In genomic region chr2:104658840-104659591, GRCh38 we compare ENCODE assay signal across 13 cellular contexts.
A peak's percentile ranks its signal among the peaks of the same experiment; 100 is the strongest.
DNase-seq lines count a peak whose midpoint lies in the region; ATAC-seq and TF ChIP-seq lines count a peak whose summit lies in the region.
"Had no signal": no experiment of that assay in that cellular context is flagged by ENCODE, and none has a peak within 500 bp of the region (broad histone marks: within the 10 kb centered on the region; RNA-seq: fewer than 3 reads in every experiment).

No MANE protein-coding gene starts in this region.

- TF ChIP-seq CTCF in cardiac muscle cell (IDR thresholded peaks at IDR 0.05; ENCODE audit: low read depth, low read length) (no peak), esophagus squamous epithelium (IDR thresholded peaks at IDR 0.05) (no peak)

- no peak overlapping the region for H2BK5ac ChIP-seq in mesendoderm (ENCODE audit: low read length)

- ATAC-seq in activated naive CD8-positive, alpha-beta T cell treated with anti-CD3 and anti-CD28 coated beads, Interleukin-2, amount 10 ng/mL, durations not matched to agents 7 days and 5 days (ENCODE audit: low read depth): no peak
- ATAC-seq in HG03378 (IDR thresholded peaks at IDR 0.05; ENCODE audit: unreplicated experiment): no peak
- ATAC-seq: SK-N-SH treated with all-trans-retinoic acid at 6 μM for 48 hours had no signal

- H3K4me1 Mint-ChIP-seq in activated naive CD8-positive, alpha-beta T cell treated with anti-CD3 and anti-CD28 coated beads, Interleukin-2, amount 10 ng/mL, durations not matched to agents 7 days and 5 days: peaks cover 8% of the 10 kb centered on the region
- H3K4me1 Mint-ChIP-seq in activated naive CD8-positive, alpha-beta T cell treated with anti-CD3 and anti-CD28 coated beads for 36 hours: peaks cover 5% of the 10 kb centered on the region

- peak overlapping the region; percentile 49 for H3K4me3 Mint-ChIP-seq in activated naive CD8-positive, alpha-beta T cell treated with anti-CD3 and anti-CD28 coated beads, Interleukin-2, amount 10 ng/mL, durations not matched to agents 7 days and 5 days
- no peak overlapping the region for H3K4me3 Mint-ChIP-seq in activated naive CD8-positive, alpha-beta T cell treated with anti-CD3 and anti-CD28 coated beads for 36 hours
- H3K4me3 Mint-ChIP-seq: activated CD4-positive, alpha-beta T cell treated with anti-CD3 and anti-CD28 coated beads, Interleukin-2, amount 10 ng/mL, durations not matched to agents 24 days and 14 days; activated naive CD8-positive, alpha-beta T cell treated with anti-CD3 and anti-CD28 coated beads, Interleukin-2, amount 50 U/mL, for 24 hours had no signal

- POLR2A ChIA-PET in activated naive CD8-positive, alpha-beta T cell treated with anti-CD3 and anti-CD28 coated beads, Interleukin-2, amount 10 ng/mL, durations not matched to agents 7 days and 5 days (lab: Charles Lee): no interaction called here

- no peak for DNase-seq in activated naive CD8-positive, alpha-beta T cell treated with anti-CD3 and anti-CD28 coated beads, Interleukin-2, amount 10 ng/mL, durations not matched to agents 7 days and 5 days
- no peak for DNase-seq in activated naive CD8-positive, alpha-beta T cell treated with anti-CD3 and anti-CD28 coated beads for 36 hours
- DNase-seq in cardiac muscle cell (ENCODE audit: low read depth in 1 of 2, low spot score in 1 of 2): peak in 1 of 2 donors; percentile 19
- DNase-seq in mesendoderm: peak; percentile 61
- DNase-seq in HUDEP-2 (lab: John Stamatoyannopoulos, UW; ENCODE audit: unreplicated experiment in 76 of 76): no peak
- DNase-seq in esophagus squamous epithelium (lab: John Stamatoyannopoulos, UW): no peak
- DNase-seq: DMS79 treated with DMSO at 0.1 percent for 48 hours, stomach had no signal

- H3K36me3 ChIP-seq in cardiac muscle cell: no peaks in the 10 kb centered on the region
- H3K36me3 ChIP-seq in mesendoderm (ENCODE audit: control insufficient read depth, insufficient read depth, low read length): no peaks in the 10 kb centered on the region
- H3K36me3 ChIP-seq in thymus (ENCODE audit: control insufficient read depth, insufficient read depth): no peaks in the 10 kb centered on the region
- no peaks in the 10 kb centered on the region for H3K36me3 ChIP-seq in esophagus squamous epithelium
- H3K36me3 ChIP-seq: stomach had no signal

- peak overlapping the region; percentile 49 for H3K4me2 ChIP-seq in mesendoderm (ENCODE audit: low read length)

- H3K9ac ChIP-seq in mesendoderm (ENCODE audit: low read length): peak overlapping the region; percentile 68

- H2BK15ac ChIP-seq in mesendoderm (replicated peaks; ENCODE audit: low read depth): peak overlapping the region; percentile 76

- no peaks in the 10 kb centered on the region for H3K9me3 Mint-ChIP-seq in activated naive CD8-positive, alpha-beta T cell treated with anti-CD3 and anti-CD28 coated beads, Interleukin-2, amount 10 ng/mL, durations not matched to agents 7 days and 5 days
- H3K9me3 Mint-ChIP-seq in activated naive CD8-positive, alpha-beta T cell treated with anti-CD3 and anti-CD28 coated beads for 36 hours: no peaks in the 10 kb centered on the region
- H3K9me3 Mint-ChIP-seq: activated CD4-positive, alpha-beta T cell treated with anti-CD3 and anti-CD28 coated beads, Interleukin-2, amount 10 ng/mL, durations not matched to agents 24 days and 14 days; activated naive CD8-positive, alpha-beta T cell treated with anti-CD3 and anti-CD28 coated beads, Interleukin-2, amount 50 U/mL, for 24 hours had no signal

- intact Hi-C loops in esophagus squamous epithelium (cut with DNase I): no loop called here

- H3K4ac ChIP-seq in mesendoderm (ENCODE audit: low read depth, low read length): peak overlapping the region; percentile 39

- peaks cover 62% of the 10 kb centered on the region for H3K27me3 ChIP-seq in cardiac muscle cell
- no peaks in the 10 kb centered on the region for H3K27me3 ChIP-seq in mesendoderm (ENCODE audit: insufficient read depth, low read length, poor library complexity)
- H3K27me3 ChIP-seq in thymus (ENCODE audit: control insufficient read depth, insufficient read depth): peaks cover 4% of the 10 kb centered on the region
- peaks cover 0 to 27% (median 0%) of the 10 kb centered on the region in 4 donors for H3K27me3 ChIP-seq in esophagus squamous epithelium

- peaks cover 45% of the 10 kb centered on the region for H3K27me3 Mint-ChIP-seq in activated naive CD8-positive, alpha-beta T cell treated with anti-CD3 and anti-CD28 coated beads, Interleukin-2, amount 10 ng/mL, durations not matched to agents 7 days and 5 days
- peaks cover 52% of the 10 kb centered on the region for H3K27me3 Mint-ChIP-seq in activated naive CD8-positive, alpha-beta T cell treated with anti-CD3 and anti-CD28 coated beads for 36 hours

- peak overlapping the region; percentile 88 for H3K56ac ChIP-seq in mesendoderm (ENCODE audit: low read length)

- no peak overlapping the region for H2AK5ac ChIP-seq in mesendoderm (ENCODE audit: low read length)

- H3K23ac ChIP-seq in mesendoderm (ENCODE audit: low read length): no peak overlapping the region

- H2BK120ac ChIP-seq in mesendoderm (ENCODE audit: low read depth, low read length): peak overlapping the region; percentile 48

- WGBS in mesendoderm (ENCODE audit: extremely low coverage, insufficient coverage, low lambda C conversion rate): no CpG with 5 or more reads among the region's 53 CpGs
- 32% methylated on average over 53 of the region's 53 CpGs for WGBS in thymus
- 19 to 63% methylated on average over 7 to 14 of the region's 53 CpGs for WGBS in esophagus squamous epithelium, 2 donors

- no peaks in the 10 kb centered on the region for H3K79me1 ChIP-seq in mesendoderm (ENCODE audit: low read length)

- H4K5ac ChIP-seq in mesendoderm (ENCODE audit: low read length): no peak overlapping the region

- no peak overlapping the region for H3K27ac Mint-ChIP-seq in activated naive CD8-positive, alpha-beta T cell treated with anti-CD3 and anti-CD28 coated beads, Interleukin-2, amount 10 ng/mL, durations not matched to agents 7 days and 5 days
- H3K27ac Mint-ChIP-seq in activated naive CD8-positive, alpha-beta T cell treated with anti-CD3 and anti-CD28 coated beads for 36 hours: no peak overlapping the region
- H3K27ac Mint-ChIP-seq: activated CD4-positive, alpha-beta T cell treated with anti-CD3 and anti-CD28 coated beads, Interleukin-2, amount 10 ng/mL, durations not matched to agents 24 days and 14 days; activated naive CD8-positive, alpha-beta T cell treated with anti-CD3 and anti-CD28 coated beads, Interleukin-2, amount 50 U/mL, for 24 hours had no signal

- H3K27ac ChIP-seq in cardiac muscle cell (no peak overlapping the region), mesendoderm (ENCODE audit: low read depth, low read length) (no peak overlapping the region), thymus (ENCODE audit: low read depth) (no peak overlapping the region), esophagus squamous epithelium (no peak overlapping the region)
- H3K27ac ChIP-seq: stomach had no signal

- no peak overlapping the region for H4K8ac ChIP-seq in mesendoderm (ENCODE audit: low read depth, low read length)

- H3K79me2 ChIP-seq in mesendoderm (ENCODE audit: control insufficient read depth, insufficient read depth, low read length): no peaks in the 10 kb centered on the region

- peak overlapping the region; percentile 98 for H3K18ac ChIP-seq in mesendoderm (ENCODE audit: low read length)

- TF ChIP-seq POLR2A in esophagus squamous epithelium (IDR thresholded peaks at IDR 0.05): no peak

- peak overlapping the region; percentile 23 for H3K4me3 ChIP-seq in cardiac muscle cell
- no peak overlapping the region for H3K4me3 ChIP-seq in mesendoderm (ENCODE audit: low read length)
- H3K4me3 ChIP-seq in thymus (ENCODE audit: low read length): peak overlapping the region; percentile 29
- H3K4me3 ChIP-seq in esophagus squamous epithelium: no peak overlapping the region
- H3K4me3 ChIP-seq: stomach had no signal

- H3K36me3 Mint-ChIP-seq in activated naive CD8-positive, alpha-beta T cell treated with anti-CD3 and anti-CD28 coated beads, Interleukin-2, amount 10 ng/mL, durations not matched to agents 7 days and 5 days: no peaks in the 10 kb centered on the region
- no peaks in the 10 kb centered on the region for H3K36me3 Mint-ChIP-seq in activated naive CD8-positive, alpha-beta T cell treated with anti-CD3 and anti-CD28 coated beads for 36 hours

- H3K4me1 ChIP-seq in cardiac muscle cell (ENCODE audit: low read depth) (no peaks in the 10 kb centered on the region), mesendoderm (ENCODE audit: control insufficient read depth, low read depth, low read length) (peaks cover 6% of the 10 kb centered on the region), thymus (ENCODE audit: control insufficient read depth, insufficient read depth, low read length) (no peaks in the 10 kb centered on the region), esophagus squamous epithelium (peaks cover 0 to 12% (median 0%) of the 10 kb centered on the region in 3 donors)

- H3K9me3 ChIP-seq in cardiac muscle cell (ENCODE audit: low read depth): no peaks in the 10 kb centered on the region
- H3K9me3 ChIP-seq in thymus (ENCODE audit: control insufficient read depth): no peaks in the 10 kb centered on the region
- no peaks in the 10 kb centered on the region for H3K9me3 ChIP-seq in esophagus squamous epithelium
- H3K9me3 ChIP-seq: stomach had no signal

Comparison
In these comparisons a context has a peak if more than half of its experiments do, and no peak if none do; other contexts are left out.
1. H3K4me3 ChIP-seq: peak in cardiac muscle cell (single experiment) and thymus (single experiment); none in mesendoderm (single experiment) and esophagus squamous epithelium (0 of 4).